12 cellular contexts compared by ENCODE assay signal in the genomic region with DNA sequence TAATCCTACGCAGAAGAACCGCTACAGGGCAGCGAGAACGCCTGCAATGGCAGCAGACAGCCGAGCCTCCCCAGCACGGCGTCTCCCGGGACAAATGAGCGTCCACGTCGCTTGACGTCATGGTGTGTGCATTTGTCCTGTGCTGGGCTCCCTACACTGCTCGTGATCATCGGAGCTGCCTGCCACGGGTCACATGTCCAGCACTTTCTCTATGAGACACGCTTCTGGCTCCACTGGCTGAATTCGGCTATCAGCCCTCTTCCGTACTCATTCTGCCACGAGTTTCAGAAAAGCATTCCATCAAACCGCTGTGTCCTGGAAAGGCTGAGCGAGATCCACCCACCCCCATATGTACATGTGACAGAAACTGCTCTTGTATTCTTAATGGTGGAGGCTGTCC. TPM values are rescaled to one million over a fixed set of nuclear protein-coding genes. Genes with fewer than 3 reads are reported as not detected.
DNase-seq lines count a peak whose midpoint lies in the region; ATAC-seq and TF ChIP-seq lines count a peak whose summit lies in the region.
"Had no signal": no experiment of that assay in that cellular context is flagged by ENCODE, and none has a peak within 500 bp of the region (broad histone marks: within the 10 kb centered on the region; RNA-seq: fewer than 3 reads in every experiment).

No MANE protein-coding gene starts in this region.

- no peaks in the 10 kb centered on the region for H3K9me3 ChIP-seq in breast epithelium
- peaks cover 0 to 3% (median 0%) of the 10 kb centered on the region in 3 donors for H3K9me3 ChIP-seq in gastrocnemius medialis

- H3K27me3 ChIP-seq in breast epithelium = no peaks in the 10 kb centered on the region
- H3K27me3 ChIP-seq in gastrocnemius medialis = no peaks in the 10 kb centered on the region

- no peaks in the 10 kb centered on the region for H3K4me1 ChIP-seq in breast epithelium
- H3K4me1 ChIP-seq in gastrocnemius medialis = peaks cover 4 to 6% of the 10 kb centered on the region in 2 donors
- H3K4me1 ChIP-seq: HAP-1 had no signal

- TF ChIP-seq POLR2A in breast epithelium (IDR thresholded peaks at IDR 0.05) = no peak
- TF ChIP-seq POLR2A in gastrocnemius medialis (IDR thresholded peaks at IDR 0.05) = peak; percentile 73

- no peak for ATAC-seq in left colon
- peak; percentile 95 to 97 for ATAC-seq in gastrocnemius medialis
- ATAC-seq in HG03442 (IDR thresholded peaks at IDR 0.05; ENCODE audit: unreplicated experiment) = no peak
- no peak for ATAC-seq in activated CD4-positive, CD25-positive, alpha-beta regulatory T cell treated with anti-CD3 and anti-CD28 coated beads, Interleukin-2, amount 50 U/mL, for 24 hours

- peak; percentile 57 for DNase-seq in Daoy (ENCODE audit: low read depth)
- peak in 1 of 2 donors; percentile 58 for DNase-seq in breast epithelium (ENCODE audit: low spot score in 2 of 2)
- DNase-seq in left colon = peak; percentile 14 to 53
- peak; percentile 87 to 94 for DNase-seq in gastrocnemius medialis
- DNase-seq in NCI-H526 treated with DMSO at 0.1 percent for 48 hours (lab: John Stamatoyannopoulos, UW) = no peak
- no peak for DNase-seq in stimulated activated CD4-positive, alpha-beta T cell treated with anti-CD3 and anti-CD28 coated beads, Interleukin-15, amount 100 ng/mL, for 24 hours
- DNase-seq: activated effector memory CD4-positive, alpha-beta T cell treated with anti-CD3 and anti-CD28 coated beads, Interleukin-2, amount 50 U/mL, for 16 hours had no signal

- H3K36me3 ChIP-seq in breast epithelium (no peaks in the 10 kb centered on the region), gastrocnemius medialis (no peaks in the 10 kb centered on the region)
- H3K36me3 ChIP-seq: HAP-1 had no signal

- H3K27ac ChIP-seq in breast epithelium (peak overlapping the region; percentile 81 to 92), gastrocnemius medialis (peak overlapping the region; percentile 86 to 94 (median 90))
- H3K27ac ChIP-seq: SK-N-MC, skin epidermis had no signal

- intact Hi-C loops in breast epithelium (cut with DNase I; ENCODE audit: low total_unique reads) (no loop called here), left colon (cut with DNase I, micrococcal nuclease) (no loop called here), gastrocnemius medialis (cut with DNase I; ENCODE audit: low total_unique reads) (loop anchor here (5.0 kb wide), 2 partner anchors 273 to 323 kb away; a partner anchor contains a TSS)

- peak overlapping the region; percentile 9 to 64 (median 45) for H3K4me3 ChIP-seq in breast epithelium
- peak overlapping the region; percentile 43 to 56 (median 47) for H3K4me3 ChIP-seq in gastrocnemius medialis
- H3K4me3 ChIP-seq: HAP-1, SK-N-MC, skin epidermis had no signal

- TF ChIP-seq CTCF in breast epithelium (IDR thresholded peaks at IDR 0.05) = no peak
- no peak for TF ChIP-seq CTCF in gastrocnemius medialis (IDR thresholded peaks at IDR 0.05 in 4 of 5, conservative IDR thresholded peaks at IDR 0.05 in 1 of 5)

- in situ Hi-C loops in gastrocnemius medialis (cut with MboI; ENCODE audit: low sequenced_read_pairs in 4 of 4) = no loop called here

RNA-seq across cellular contexts. Expression of a gene that starts 28.4 kb away (rescaled TPM):
- total RNA-seq in Daoy (2014; rRNA removed; shearing (Covaris generic)) = 34.6 and 37.7 TPM in 2 replicates
- under 1 TPM; 0.33 to 0.96 (median 0.44) TPM for total RNA-seq in breast epithelium
- total RNA-seq in left colon = 1 to 10 TPM; 1.2 to 3.1 TPM
- total RNA-seq in gastrocnemius medialis = 1 to 10 TPM in 1 of 4 donors, under 1 TPM in 1, not detected in 2; 0.13 to 1.3 TPM

RNA-seq across cellular contexts. Expression of a gene that starts 39.4 kb away (rescaled TPM):
- 84.9 and 95.3 TPM in 2 replicates for total RNA-seq in Daoy (2014; rRNA removed; shearing (Covaris generic))
- total RNA-seq in breast epithelium = 100 to 1,000 TPM in 1 of 3 donors, 10 to 100 TPM in 2; 56.0 to 117 (median 66.9) TPM
- total RNA-seq in left colon = 100 to 1,000 TPM in 1 of 2 donors, 10 to 100 TPM in 1; 82.1 to 108 TPM
- 10 to 100 TPM; 30.0 to 60.1 (median 41.4) TPM for total RNA-seq in gastrocnemius medialis

RNA-seq across cellular contexts. Expression of a gene that starts 39.9 kb away (rescaled TPM):
- 38.9 and 50.6 TPM in 2 replicates for total RNA-seq in Daoy (2014; rRNA removed; shearing (Covaris generic))
- total RNA-seq in breast epithelium = 1 to 10 TPM in 1 of 3 donors, under 1 TPM in 2; 0.66 to 1.3 (median 0.80) TPM
- total RNA-seq in left colon = 1 to 10 TPM; 3.0 to 8.6 TPM
- 1 to 10 TPM in 3 of 4 donors, under 1 TPM in 1; 0.40 to 5.7 (median 1.2) TPM for total RNA-seq in gastrocnemius medialis

Comparison
In these comparisons a context has a peak if more than half of its experiments do, and no peak if none do; other contexts are left out.
1. DNase-seq: peak in Daoy (single experiment), left colon (2 of 2) and gastrocnemius medialis (2 of 2); none in NCI-H526 treated with DMSO at 0.1 percent for 48 hours (single experiment) and stimulated activated CD4-positive, alpha-beta T cell treated with anti-CD3 and anti-CD28 coated beads, Interleukin-15, amount 100 ng/mL, for 24 hours (single experiment).
2. ATAC-seq: peak in gastrocnemius medialis (2 of 2); none in left colon (single experiment), HG03442 (single experiment) and activated CD4-positive, CD25-positive, alpha-beta regulatory T cell treated with anti-CD3 and anti-CD28 coated beads, Interleukin-2, amount 50 U/mL, for 24 hours (0 of 2).